22 cellular contexts compared by ENCODE assay signal in genomic region chr2:82652117-82652516, GRCh38.
"Had no signal": no experiment of that assay in that cellular context is flagged by ENCODE, and none has a peak within 500 bp of the region (broad histone marks: within the 10 kb centered on the region; RNA-seq: fewer than 3 reads in every experiment).

No MANE protein-coding gene starts in this region.

- DNase-seq: IMR-90, Kasumi-1, MV-4-11, NCI-H1048, NCI-H1105, NCI-H1417, NCI-H1436 treated with DMSO at 0.1 percent for 48 hours, NCI-H1694, NCI-H187 treated with DMSO at 0.1 percent for 48 hours, NCI-H2029 treated with DMSO at 0.1 percent for 48 hours, NCI-H2171 treated with DMSO at 0.1 percent for 48 hours, NCI-H446, NCI-H524, NCI-H526 treated with DMSO at 0.1 percent for 48 hours, NCI-H82, SHP77, SK-N-SH, SW 1271, T-helper 1 cell, T-helper 17 cell had no signal

- H3K27ac ChIP-seq: KMS-11, RWPE1 had no signal
